10 cellular contexts compared by ENCODE assay signal in genomic region chr12:10718279-10718821, GRCh38. TPM values are rescaled to one million over a fixed set of nuclear protein-coding genes. Genes with fewer than 3 reads are reported as not detected.
A peak's percentile ranks its signal among the peaks of the same experiment; 100 is the strongest.
DNase-seq lines count a peak whose midpoint lies in the region; ATAC-seq and TF ChIP-seq lines count a peak whose summit lies in the region.
"Had no signal": no experiment of that assay in that cellular context is flagged by ENCODE, and none has a peak within 500 bp of the region (broad histone marks: within the 10 kb centered on the region; RNA-seq: fewer than 3 reads in every experiment).

No MANE protein-coding gene starts in this region.

- H3K27ac Mint-ChIP-seq in osteocyte (ENCODE audit: unreplicated experiment) = peak overlapping the region; percentile 97
- no peak overlapping the region for H3K27ac Mint-ChIP-seq in T-helper 17 cell
- H3K27ac Mint-ChIP-seq: activated CD4-positive, alpha-beta T cell treated with anti-CD3 and anti-CD28 coated beads, Interleukin-2, amount 10 ng/mL, durations not matched to agents 7 days and 5 days had no signal

- no peaks in the 10 kb centered on the region for H3K9me3 Mint-ChIP-seq in osteocyte (ENCODE audit: unreplicated experiment)
- H3K9me3 Mint-ChIP-seq: activated CD4-positive, alpha-beta T cell treated with anti-CD3 and anti-CD28 coated beads, Interleukin-2, amount 10 ng/mL, durations not matched to agents 7 days and 5 days had no signal

- peak; percentile 37 for DNase-seq in AG08396 (ENCODE audit: low spot score)
- no peak for DNase-seq in NB4 (ENCODE audit: low read depth)
- DNase-seq in epithelial cell of esophagus (ENCODE audit: low read depth) = peak; percentile 76
- no peak for DNase-seq in osteocyte (ENCODE audit: extremely low spot score, unreplicated experiment)
- no peak for DNase-seq in omental fat pad (ENCODE audit: low spot score)
- no peak for DNase-seq in T-helper 17 cell
- no peak for DNase-seq in ureter (ENCODE audit: low spot score)
- DNase-seq: activated CD4-positive, alpha-beta T cell treated with anti-CD3 and anti-CD28 coated beads, Interleukin-2, amount 10 ng/mL, durations not matched to agents 7 days and 5 days; NCI-H2081 had no signal

- ATAC-seq in omental fat pad (ENCODE audit: low FRiP score) (no peak), T-helper 17 cell (no peak), HG02870 (IDR thresholded peaks at IDR 0.05; ENCODE audit: unreplicated experiment) (no peak)

- no peak for TF ChIP-seq CTCF in NB4 (IDR thresholded peaks at IDR 0.05; ENCODE audit: low read depth, low read length)
- no peak for TF ChIP-seq CTCF in epithelial cell of esophagus (IDR thresholded peaks at IDR 0.05; ENCODE audit: insufficient read depth, low read depth, low read length, missing control alignments)
- no peak for TF ChIP-seq CTCF in osteocyte (IDR thresholded peaks at IDR 0.05)
- no peak for TF ChIP-seq CTCF in omental fat pad (IDR thresholded peaks at IDR 0.05)

- H3K27me3 Mint-ChIP-seq in osteocyte (ENCODE audit: unreplicated experiment) (no peaks in the 10 kb centered on the region), T-helper 17 cell (peaks cover 61% of the 10 kb centered on the region)

- no peaks in the 10 kb centered on the region for H3K9me3 ChIP-seq in T-helper 17 cell (ENCODE audit: control insufficient read depth, low read length, poor library complexity, severe bottlenecking)

- TF ChIP-seq POLR2A in NB4 (IDR thresholded peaks at IDR 0.05; ENCODE audit: extremely low read depth, insufficient read length) = no peak

- H3K36me3 Mint-ChIP-seq in osteocyte (ENCODE audit: unreplicated experiment) = peaks cover 18% of the 10 kb centered on the region
- peaks cover 5% of the 10 kb centered on the region for H3K36me3 Mint-ChIP-seq in T-helper 17 cell (ENCODE audit: low read depth)

- H3K4me3 ChIP-seq in NB4 (ENCODE audit: low read depth, low read length) (peak overlapping the region; percentile 3), epithelial cell of esophagus (ENCODE audit: low read length) (peak overlapping the region; percentile 98)

- peaks cover 63% of the 10 kb centered on the region for H3K4me1 Mint-ChIP-seq in osteocyte (ENCODE audit: unreplicated experiment)
- peaks cover 19% of the 10 kb centered on the region for H3K4me1 Mint-ChIP-seq in T-helper 17 cell

- H3K4me3 Mint-ChIP-seq in osteocyte (ENCODE audit: unreplicated experiment) (peak overlapping the region; percentile 74), T-helper 17 cell (no peak overlapping the region)
- H3K4me3 Mint-ChIP-seq: activated CD4-positive, alpha-beta T cell treated with anti-CD3 and anti-CD28 coated beads, Interleukin-2, amount 10 ng/mL, durations not matched to agents 7 days and 5 days had no signal

RNA-seq across cellular contexts. Expression of gene YBX3, which starts 4.8 kb away (rescaled TPM):
- total RNA-seq in osteocyte (302 and 334 TPM in 2 replicates), omental fat pad (100 to 1,000 TPM; 281 to 567 (median 448) TPM), T-helper 17 cell (10 to 100 TPM; 52.4 to 60.4 TPM), ureter (318 TPM)

RNA-seq across cellular contexts. Expression of gene STYK1, which starts 44.5 kb away (rescaled TPM):
- total RNA-seq in osteocyte = 0.48 TPM in 1 of 2 replicates, not detected in the other
- under 1 TPM in 2 of 4 donors, not detected in 2; 0.32 to 0.56 TPM for total RNA-seq in omental fat pad
- not detected for total RNA-seq in T-helper 17 cell
- total RNA-seq in ureter = 13.2 TPM

Comparison
In these comparisons a context has a peak if more than half of its experiments do, and no peak if none do; other contexts are left out.
1. DNase-seq: peak in AG08396 (single experiment) and epithelial cell of esophagus (single experiment); none in NB4 (single experiment), osteocyte (single experiment), omental fat pad (single experiment), T-helper 17 cell (0 of 3) and ureter (single experiment).